In the genomic region with DNA sequence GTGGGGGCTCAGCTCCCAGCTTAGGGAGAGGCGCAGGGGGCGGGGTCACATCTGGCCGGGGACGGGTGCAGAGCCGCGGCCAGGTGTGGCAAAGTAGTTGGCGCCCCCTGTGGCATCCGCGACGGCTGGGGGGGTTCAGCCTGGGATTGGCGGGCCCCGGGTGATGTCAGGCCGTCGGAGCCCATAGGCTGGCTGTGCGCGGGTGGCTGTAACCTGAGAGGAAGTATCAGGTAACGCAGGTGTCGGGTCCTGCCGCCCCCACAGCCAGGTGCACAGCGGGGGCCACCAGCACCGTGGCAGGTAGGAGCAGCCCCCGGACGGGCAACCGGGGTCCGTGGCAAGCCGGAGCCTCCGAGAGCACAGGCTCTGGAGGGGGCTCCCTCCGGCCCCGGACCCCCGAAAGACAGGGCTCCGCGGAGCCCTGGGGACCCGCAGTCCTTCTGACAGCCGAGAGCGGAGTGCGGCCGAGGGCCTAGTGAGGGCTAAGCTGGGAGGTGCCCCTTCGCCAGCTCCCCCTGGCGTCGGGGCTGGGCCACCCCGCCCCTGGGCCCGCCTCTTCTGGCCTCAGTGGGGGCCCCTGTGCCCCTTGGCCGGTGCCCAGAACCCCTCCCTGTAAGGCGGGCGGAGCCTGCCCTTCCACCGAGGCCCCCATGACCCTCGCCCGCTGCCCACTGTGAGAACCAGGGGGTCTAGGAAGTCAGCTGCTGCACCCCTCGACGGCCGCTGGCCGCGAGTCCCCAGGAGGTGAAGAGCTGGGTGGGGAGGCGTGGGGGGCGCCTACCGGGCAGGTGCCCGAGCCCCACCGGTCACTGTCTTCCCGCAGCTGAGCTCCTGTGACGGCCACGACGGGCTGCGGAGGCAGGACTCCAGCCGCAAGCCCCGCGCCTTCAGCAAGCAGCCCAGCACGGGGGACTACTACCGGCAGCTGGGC, we compare ENCODE assay signal across 8 cellular contexts. TPM values are rescaled to one million over a fixed set of nuclear protein-coding genes. Genes with fewer than 3 reads are reported as not detected.
A peak's percentile ranks its signal among the peaks of the same experiment; 100 is the strongest.
DNase-seq lines count a peak whose midpoint lies in the region; ATAC-seq, FAIRE-seq and TF ChIP-seq lines count a peak whose summit lies in the region.

No MANE protein-coding gene starts in this region.

- H3K27me3 ChIP-seq in Caco-2 (replicated peaks; ENCODE audit: control insufficient read depth, insufficient read depth, low read length) (no peaks in the 10 kb centered on the region), HepG2 (ENCODE audit: control insufficient read depth in 1 of 2, insufficient read depth in 2 of 2, low read length in 2 of 2) (peaks cover 0 to 1% of the 10 kb centered on the region in 2 experiments; a peak in 2 of 5 replicates), A673 (replicated peaks; ENCODE audit: insufficient read depth, low read depth, low read length, poor library complexity) (peaks cover 67% of the 10 kb centered on the region)

- BruUV-seq in Caco-2 (replicated peaks; lab: Mats Ljungman, UMichigan) (no TSS peak), HepG2 (replicated peaks; lab: Mats Ljungman, UMichigan) (TSS peak; percentile 23), A673 (replicated peaks; lab: Mats Ljungman, UMichigan) (no TSS peak)

- H3K4me3 Mint-ChIP-seq in Caco-2 (ENCODE audit: unreplicated experiment) = peak overlapping the region; percentile 40
- H3K4me3 Mint-ChIP-seq in activated T-cell treated with anti-CD3 and anti-CD28 coated beads, Interleukin-2, amount 50 U/mL, for 72 hours = peak overlapping the region; percentile 51 to 57

- peak; percentile 42 to 58 for ATAC-seq in activated T-cell treated with anti-CD3 and anti-CD28 coated beads, Interleukin-2, amount 50 U/mL, for 72 hours (replicated peaks in 1 of 2)
- ATAC-seq in HepG2 (peak; percentile 39), GM18909 (IDR thresholded peaks at IDR 0.05; ENCODE audit: poor library complexity, unreplicated experiment) (no peak)

- WGBS in HepG2 (ENCODE audit: low lambda C conversion rate) = 2% methylated on average over 9 of the region's 68 CpGs

- H3K4me1 ChIP-seq in Caco-2 (peaks cover 7% of the 10 kb centered on the region), HepG2 (ENCODE audit: insufficient read depth, low read length) (peaks cover 60% of the 10 kb centered on the region), A673 (ENCODE audit: insufficient read depth, low read length, poor library complexity, severe bottlenecking) (no peaks in the 10 kb centered on the region)

- in situ Hi-C loops in HepG2 (cut with HindIII; ENCODE audit: extremely low pct_ligation_motif_present, low pct_unique_long_range_greater_than_20kb) = no loop called here

- H3K27ac Mint-ChIP-seq in Caco-2 (ENCODE audit: unreplicated experiment) = no peak overlapping the region
- H3K27ac Mint-ChIP-seq in activated T-cell treated with anti-CD3 and anti-CD28 coated beads, Interleukin-2, amount 50 U/mL, for 72 hours = no peak overlapping the region

- peak overlapping the region; percentile 85 for H3K9ac ChIP-seq in HepG2 (ENCODE audit: insufficient read depth, low read depth, low read length)

- H3K4me3 ChIP-seq in Caco-2 (ENCODE audit: low read depth, low read length) = no peak overlapping the region
- peak overlapping the region; percentile 63 to 78 (median 77) for H3K4me3 ChIP-seq in HepG2 (replicated peaks in 1 of 3; ENCODE audit: insufficient read depth in 1 of 3, low read depth in 2 of 3, low read length in 3 of 3)
- H3K4me3 ChIP-seq in A673 (ENCODE audit: low read depth, low read length, poor library complexity, severe bottlenecking) = no peak overlapping the region

- peaks cover 9% of the 10 kb centered on the region for H3K4me1 Mint-ChIP-seq in Caco-2 (ENCODE audit: low read depth, unreplicated experiment)
- peaks cover 25% of the 10 kb centered on the region for H3K4me1 Mint-ChIP-seq in activated T-cell treated with anti-CD3 and anti-CD28 coated beads, Interleukin-2, amount 50 U/mL, for 72 hours (ENCODE audit: low read depth)

- no peak for TF ChIP-seq CTCF in Caco-2 (IDR thresholded peaks at IDR 0.05; ENCODE audit: insufficient read depth in 1 of 2, low read depth in 1 of 2, low read length in 1 of 2, severe bottlenecking in 1 of 2, unreplicated experiment in 1 of 2)
- TF ChIP-seq CTCF in HepG2 (CRISPR knock-in tag; IDR thresholded peaks at IDR 0.05) = peak; percentile 68
- TF ChIP-seq CTCF in A673 (conservative IDR thresholded peaks at IDR 0.05; ENCODE audit: low read depth, low read length) = no peak

- no peak for DNase-seq in Caco-2
- DNase-seq in NCI-H1417 (lab: John Stamatoyannopoulos, UW) = peak; percentile 71 to 83 (median 75)
- DNase-seq in activated T-cell treated with anti-CD3 and anti-CD28 coated beads, Interleukin-2, amount 50 U/mL, for 72 hours = no peak
- DNase-seq in HepG2 (ENCODE audit: low spot score) = peak; percentile 81
- DNase-seq in NCI-H1048 (lab: John Stamatoyannopoulos, UW) = no peak
- DNase-seq in A673 (ENCODE audit: low spot score) = no peak
- DNase-seq in SIG-M5 treated with dmso at 0.1 percent for 504 hours (lab: John Stamatoyannopoulos, UW; ENCODE audit: unreplicated experiment) = no peak

- FAIRE-seq in HepG2 (lab: Jason Lieb, UNC) = no peak

- H3K9me3 Mint-ChIP-seq in Caco-2 (ENCODE audit: unreplicated experiment) = no peaks in the 10 kb centered on the region
- no peaks in the 10 kb centered on the region for H3K9me3 Mint-ChIP-seq in activated T-cell treated with anti-CD3 and anti-CD28 coated beads, Interleukin-2, amount 50 U/mL, for 72 hours

- H3K27me3 Mint-ChIP-seq in Caco-2 (ENCODE audit: insufficient read depth, unreplicated experiment) = no peaks in the 10 kb centered on the region
- H3K27me3 Mint-ChIP-seq in activated T-cell treated with anti-CD3 and anti-CD28 coated beads, Interleukin-2, amount 50 U/mL, for 72 hours (ENCODE audit: low read depth) = peaks cover 55% of the 10 kb centered on the region

- TF ChIP-seq EP300 in HepG2 (IDR thresholded peaks at IDR 0.05; ENCODE audit: low read depth in 2 of 2, low read length in 2 of 2) = 0 out of 4 replicates have a peak, but pooled peaks of 1 of the 2 experiments have one; percentile 14
- TF ChIP-seq EP300 in HepG2 (CRISPR knock-in tag; IDR thresholded peaks at IDR 0.05; ENCODE audit: borderline replicate concordance) = no peak

- no peak for TF ChIP-seq POLR2A in HepG2 (IDR thresholded peaks at IDR 0.05; ENCODE audit: insufficient read depth in 1 of 2, low read depth in 2 of 2, low read length in 2 of 2)

- H3K4me2 ChIP-seq in HepG2 (ENCODE audit: low read depth, low read length) = peak overlapping the region; percentile 99

- H3K27ac ChIP-seq in HepG2 (ENCODE audit: extremely low read length, insufficient read depth, low read length) (peak overlapping the region; percentile 91), A673 (ENCODE audit: low read depth, low read length, poor library complexity, severe bottlenecking) (no peak overlapping the region)

- CTCF ChIA-PET in Caco-2 (lab: Charles Lee) (no interaction called here), HepG2 (lab: Yijun Ruan, JAX; ENCODE audit: low intra/inter-chr PET ratio, low total read pairs) (no interaction called here), A673 (lab: Charles Lee) (interaction anchor here (1.2 kb wide), 1 partner anchor 11 kb away, joined by 3 read pairs; no protein-coding TSS in a partner anchor)

- 0 out of 2 replicates have a peak, but pooled peaks cover 8% of the 10 kb centered on the region for H4K20me1 ChIP-seq in HepG2 (ENCODE audit: insufficient read depth, low read length)

- H2AFZ ChIP-seq in HepG2 (ENCODE audit: low read length) = no peak overlapping the region

- no peaks in the 10 kb centered on the region for H3K36me3 Mint-ChIP-seq in Caco-2 (ENCODE audit: insufficient read depth, unreplicated experiment)
- H3K36me3 Mint-ChIP-seq in activated T-cell treated with anti-CD3 and anti-CD28 coated beads, Interleukin-2, amount 50 U/mL, for 72 hours (ENCODE audit: insufficient read depth in 2 of 2) = no peaks in the 10 kb centered on the region

- TF ChIP-seq RAD21 in HepG2 (CRISPR knock-in tag; IDR thresholded peaks at IDR 0.05) = 0 out of 2 replicates have a peak, but pooled peaks have one; percentile 25

- intact Hi-C loops in Caco-2 (cut with micrococcal nuclease; ENCODE audit: unreplicated experiment) (no loop called here), HepG2 (cut with micrococcal nuclease; ENCODE audit: unreplicated experiment) (loop anchor here (2.0 to 10.0 kb wide), 2 partner anchors 17 to 653 kb away; no protein-coding TSS in a partner anchor), A673 (cut with micrococcal nuclease; ENCODE audit: unreplicated experiment) (no loop called here)

- H3K9me3 ChIP-seq in Caco-2 = no peaks in the 10 kb centered on the region
- H3K9me3 ChIP-seq in HepG2 (ENCODE audit: low read length) = no peaks in the 10 kb centered on the region
- H3K9me3 ChIP-seq in A673 (ENCODE audit: low read depth, low read length, poor library complexity, severe bottlenecking) = no peaks in the 10 kb centered on the region

- H3K36me3 ChIP-seq in Caco-2 (ENCODE audit: control insufficient read depth, insufficient read depth, low read length) (no peaks in the 10 kb centered on the region), HepG2 (replicated peaks in 1 of 2; ENCODE audit: control insufficient read depth in 1 of 2, insufficient read depth in 2 of 2, low read length in 2 of 2) (peaks cover 3 to 5% of the 10 kb centered on the region in 2 experiments; a peak in 3 of 5 replicates), A673 (ENCODE audit: insufficient read depth, low read length, poor library complexity, severe bottlenecking) (no peaks in the 10 kb centered on the region)

- POLR2A ChIA-PET in Caco-2 (lab: Charles Lee) (no interaction called here), HepG2 (lab: Yijun Ruan, JAX) (interaction anchor here (1.0 to 2.5 kb wide), 7 partner anchors 10 to 337 kb away, joined by 3 to 8 read pairs (median 4); no protein-coding TSS in a partner anchor), A673 (lab: Charles Lee; ENCODE audit: low non-redundant PET) (no interaction called here)

- peaks cover 27% of the 10 kb centered on the region for H3K79me2 ChIP-seq in HepG2 (ENCODE audit: insufficient read depth, low read length)

RNA-seq across cellular contexts. Expression of gene TNFRSF25, which starts 17.9 kb away (rescaled TPM):
- total RNA-seq in Caco-2 (2022) (15.0 and 16.3 TPM in 2 replicates), HepG2 (2016; rRNA removed; fragmentation: Illumina TruSeq; extraction: Trizol) (0.55 and 1.5 TPM in 2 replicates), A673 (2021) (0.97 and 1.5 TPM in 2 replicates)
- total RNA-seq in activated T-cell treated with anti-CD3 and anti-CD28 coated beads, Interleukin-2, amount 50 U/mL, for 72 hours = 100 to 1,000 TPM in 1 of 2 donors, 10 to 100 TPM in 1; 89.2 to 101 TPM
- 0.40 and 0.44 TPM in 2 replicates for total RNA-seq in HepG2 (2016; cell fraction: cytosol; rRNA removed; fragmentation: Illumina TruSeq; extraction: Trizol; ENCODE audit: low read depth)
- total RNA-seq in HepG2 (2016; cell fraction: insoluble cytoplasmic fraction; rRNA removed; fragmentation: Illumina TruSeq; extraction: Trizol) = 0.13 and 0.97 TPM in 2 replicates
- total RNA-seq in HepG2 (2016; cell fraction: membrane; rRNA removed; fragmentation: Illumina TruSeq; extraction: Trizol) = 0.34 and 0.37 TPM in 2 replicates
- 1.5 and 1.6 TPM in 2 replicates for total RNA-seq in HepG2 (2016; cell fraction: nucleus; rRNA removed; fragmentation: Illumina TruSeq; extraction: Trizol)
- 1.4 and 1.6 TPM in 2 replicates for polyA plus RNA-seq in HepG2 (2011; rRNA removed)
- polyA plus RNA-seq in HepG2 (2011; cell fraction: cytosol; rRNA removed) = 0.47 and 0.64 TPM in 2 replicates
- 18.5 and 21.8 TPM in 2 replicates for polyA plus RNA-seq in HepG2 (2011; cell fraction: nucleus; rRNA removed)
- 3.9 and 4.6 TPM in 2 replicates for polyA plus RNA-seq in HepG2 (2012)
- polyA plus RNA-seq in HepG2 (2016; cell fraction: cytosol; fragmentation: Illumina TruSeq; extraction: Trizol; ENCODE audit: low read depth) = 0.43 TPM in 1 of 2 replicates, not detected in the other
- polyA plus RNA-seq in HepG2 (2016; cell fraction: insoluble cytoplasmic fraction; fragmentation: Illumina TruSeq; extraction: Trizol; ENCODE audit: low read depth) = 0.17 and 0.44 TPM in 2 replicates
- polyA plus RNA-seq in HepG2 (2016; cell fraction: membrane; fragmentation: Illumina TruSeq; extraction: Trizol; ENCODE audit: low read depth) = 0.17 TPM in 1 of 2 replicates, not detected in the other
- 5.2 and 7.0 TPM in 2 replicates for polyA plus RNA-seq in HepG2 (2016; cell fraction: nucleus; fragmentation: Illumina TruSeq; extraction: Trizol; ENCODE audit: insufficient read depth, low read depth)
- polyA minus RNA-seq in HepG2 (2011; rRNA and poly(A)+ RNA removed; ENCODE audit: low replicate concordance) = 0.68 and 1.8 TPM in 2 replicates
- polyA minus RNA-seq in HepG2 (2011; cell fraction: cytosol; rRNA and poly(A)+ RNA removed) = not detected in 2 replicates
- 1.3 and 1.9 TPM in 2 replicates for polyA minus RNA-seq in HepG2 (2011; cell fraction: nucleus; rRNA and poly(A)+ RNA removed)

RNA-seq across cellular contexts. Expression of gene ESPN, which starts 23.5 kb away (rescaled TPM):
- total RNA-seq in Caco-2 (2022) (14.9 and 16.3 TPM in 2 replicates), HepG2 (2016; rRNA removed; fragmentation: Illumina TruSeq; extraction: Trizol) (38.5 and 48.6 TPM in 2 replicates), A673 (2021) (not detected in 2 replicates)
- total RNA-seq in activated T-cell treated with anti-CD3 and anti-CD28 coated beads, Interleukin-2, amount 50 U/mL, for 72 hours = 1 to 10 TPM; 1.3 to 2.0 TPM
- total RNA-seq in HepG2 (2016; cell fraction: cytosol; rRNA removed; fragmentation: Illumina TruSeq; extraction: Trizol; ENCODE audit: low read depth) = 15.9 and 20.3 TPM in 2 replicates
- 39.4 and 50.9 TPM in 2 replicates for total RNA-seq in HepG2 (2016; cell fraction: insoluble cytoplasmic fraction; rRNA removed; fragmentation: Illumina TruSeq; extraction: Trizol)
- total RNA-seq in HepG2 (2016; cell fraction: membrane; rRNA removed; fragmentation: Illumina TruSeq; extraction: Trizol) = 30.5 and 39.8 TPM in 2 replicates
- total RNA-seq in HepG2 (2016; cell fraction: nucleus; rRNA removed; fragmentation: Illumina TruSeq; extraction: Trizol) = 25.3 and 27.5 TPM in 2 replicates
- polyA plus RNA-seq in HepG2 (2011; rRNA removed) = 54.2 and 70.4 TPM in 2 replicates
- 65.1 and 100 TPM in 2 replicates for polyA plus RNA-seq in HepG2 (2011; cell fraction: cytosol; rRNA removed)
- 169 and 184 TPM in 2 replicates for polyA plus RNA-seq in HepG2 (2011; cell fraction: nucleus; rRNA removed)
- polyA plus RNA-seq in HepG2 (2012) = 112 and 113 TPM in 2 replicates
- polyA plus RNA-seq in HepG2 (2016; cell fraction: cytosol; fragmentation: Illumina TruSeq; extraction: Trizol; ENCODE audit: low read depth) = 30.4 and 34.2 TPM in 2 replicates
- 72.8 and 91.0 TPM in 2 replicates for polyA plus RNA-seq in HepG2 (2016; cell fraction: insoluble cytoplasmic fraction; fragmentation: Illumina TruSeq; extraction: Trizol; ENCODE audit: low read depth)
- polyA plus RNA-seq in HepG2 (2016; cell fraction: membrane; fragmentation: Illumina TruSeq; extraction: Trizol; ENCODE audit: low read depth) = 46.8 and 50.8 TPM in 2 replicates
- 64.4 and 66.2 TPM in 2 replicates for polyA plus RNA-seq in HepG2 (2016; cell fraction: nucleus; fragmentation: Illumina TruSeq; extraction: Trizol; ENCODE audit: insufficient read depth, low read depth)
- 1.7 and 92.7 TPM in 2 replicates for polyA minus RNA-seq in HepG2 (2011; rRNA and poly(A)+ RNA removed; ENCODE audit: low replicate concordance)
- 102 and 107 TPM in 2 replicates for polyA minus RNA-seq in HepG2 (2011; cell fraction: cytosol; rRNA and poly(A)+ RNA removed)
- 35.1 and 39.9 TPM in 2 replicates for polyA minus RNA-seq in HepG2 (2011; cell fraction: nucleus; rRNA and poly(A)+ RNA removed)

RNA-seq across cellular contexts. Expression of gene HES2, which starts 28.4 kb away (rescaled TPM):
- total RNA-seq in Caco-2 (2022) (0.37 and 0.91 TPM in 2 replicates), HepG2 (2016; rRNA removed; fragmentation: Illumina TruSeq; extraction: Trizol) (0.10 and 0.11 TPM in 2 replicates), A673 (2021) (not detected in 2 replicates)
- total RNA-seq in activated T-cell treated with anti-CD3 and anti-CD28 coated beads, Interleukin-2, amount 50 U/mL, for 72 hours = 1 to 10 TPM in 1 of 2 donors, under 1 TPM in 1; 0.44 to 1.2 TPM
- 0.30 TPM in 1 of 2 replicates, not detected in the other for total RNA-seq in HepG2 (2016; cell fraction: cytosol; rRNA removed; fragmentation: Illumina TruSeq; extraction: Trizol; ENCODE audit: low read depth)
- 0.11 and 0.13 TPM in 2 replicates for total RNA-seq in HepG2 (2016; cell fraction: insoluble cytoplasmic fraction; rRNA removed; fragmentation: Illumina TruSeq; extraction: Trizol)
- total RNA-seq in HepG2 (2016; cell fraction: membrane; rRNA removed; fragmentation: Illumina TruSeq; extraction: Trizol) = 0.07 and 0.28 TPM in 2 replicates
- total RNA-seq in HepG2 (2016; cell fraction: nucleus; rRNA removed; fragmentation: Illumina TruSeq; extraction: Trizol) = 0.12 TPM in 1 of 2 replicates, not detected in the other
- 0.13 and 0.17 TPM in 2 replicates for polyA plus RNA-seq in HepG2 (2011; rRNA removed)
- 0.09 and 0.15 TPM in 2 replicates for polyA plus RNA-seq in HepG2 (2011; cell fraction: cytosol; rRNA removed)
- polyA plus RNA-seq in HepG2 (2011; cell fraction: nucleus; rRNA removed) = 0.06 and 0.10 TPM in 2 replicates
- not detected in 2 replicates for polyA plus RNA-seq in HepG2 (2012)
- polyA plus RNA-seq in HepG2 (2016; cell fraction: cytosol; fragmentation: Illumina TruSeq; extraction: Trizol; ENCODE audit: low read depth) = not detected in 2 replicates
- 0.05 TPM in 1 of 2 replicates, not detected in the other for polyA plus RNA-seq in HepG2 (2016; cell fraction: insoluble cytoplasmic fraction; fragmentation: Illumina TruSeq; extraction: Trizol; ENCODE audit: low read depth)
- polyA plus RNA-seq in HepG2 (2016; cell fraction: membrane; fragmentation: Illumina TruSeq; extraction: Trizol; ENCODE audit: low read depth) = 0.03 TPM in 1 of 2 replicates, not detected in the other
- 0.11 and 0.14 TPM in 2 replicates for polyA plus RNA-seq in HepG2 (2016; cell fraction: nucleus; fragmentation: Illumina TruSeq; extraction: Trizol; ENCODE audit: insufficient read depth, low read depth)
- 0.02 and 1.8 TPM in 2 replicates for polyA minus RNA-seq in HepG2 (2011; rRNA and poly(A)+ RNA removed; ENCODE audit: low replicate concordance)
- polyA minus RNA-seq in HepG2 (2011; cell fraction: cytosol; rRNA and poly(A)+ RNA removed) = not detected in 2 replicates
- 0.25 TPM in 1 of 2 replicates, not detected in the other for polyA minus RNA-seq in HepG2 (2011; cell fraction: nucleus; rRNA and poly(A)+ RNA removed)

RNA-seq across cellular contexts. Expression of gene PLEKHG5, which starts 43.4 kb away (rescaled TPM):
- total RNA-seq in Caco-2 (2022) = 11.6 and 12.2 TPM in 2 replicates
- total RNA-seq in activated T-cell treated with anti-CD3 and anti-CD28 coated beads, Interleukin-2, amount 50 U/mL, for 72 hours = 1 to 10 TPM; 2.6 to 3.2 TPM
- total RNA-seq in HepG2 (2016; rRNA removed; fragmentation: Illumina TruSeq; extraction: Trizol) = 1.9 and 3.5 TPM in 2 replicates
- total RNA-seq in HepG2 (2016; cell fraction: cytosol; rRNA removed; fragmentation: Illumina TruSeq; extraction: Trizol; ENCODE audit: low read depth) = 0.51 and 0.62 TPM in 2 replicates
- 1.4 and 3.4 TPM in 2 replicates for total RNA-seq in HepG2 (2016; cell fraction: insoluble cytoplasmic fraction; rRNA removed; fragmentation: Illumina TruSeq; extraction: Trizol)
- 0.99 and 1.2 TPM in 2 replicates for total RNA-seq in HepG2 (2016; cell fraction: membrane; rRNA removed; fragmentation: Illumina TruSeq; extraction: Trizol)
- total RNA-seq in HepG2 (2016; cell fraction: nucleus; rRNA removed; fragmentation: Illumina TruSeq; extraction: Trizol) = 3.3 and 4.4 TPM in 2 replicates
- 1.9 and 2.6 TPM in 2 replicates for polyA plus RNA-seq in HepG2 (2011; rRNA removed)
- 1.1 and 1.7 TPM in 2 replicates for polyA plus RNA-seq in HepG2 (2011; cell fraction: cytosol; rRNA removed)
- polyA plus RNA-seq in HepG2 (2011; cell fraction: nucleus; rRNA removed) = 17.2 and 22.8 TPM in 2 replicates
- polyA plus RNA-seq in HepG2 (2012) = 1.4 and 1.5 TPM in 2 replicates
- polyA plus RNA-seq in HepG2 (2016; cell fraction: cytosol; fragmentation: Illumina TruSeq; extraction: Trizol; ENCODE audit: low read depth) = 0.23 and 0.25 TPM in 2 replicates
- 1.9 and 2.0 TPM in 2 replicates for polyA plus RNA-seq in HepG2 (2016; cell fraction: insoluble cytoplasmic fraction; fragmentation: Illumina TruSeq; extraction: Trizol; ENCODE audit: low read depth)
- polyA plus RNA-seq in HepG2 (2016; cell fraction: membrane; fragmentation: Illumina TruSeq; extraction: Trizol; ENCODE audit: low read depth) = 0.45 and 0.71 TPM in 2 replicates
- polyA plus RNA-seq in HepG2 (2016; cell fraction: nucleus; fragmentation: Illumina TruSeq; extraction: Trizol; ENCODE audit: insufficient read depth, low read depth) = 9.3 and 11.3 TPM in 2 replicates
- 1.9 and 3.8 TPM in 2 replicates for polyA minus RNA-seq in HepG2 (2011; rRNA and poly(A)+ RNA removed; ENCODE audit: low replicate concordance)
- 1.4 TPM in 2 replicates for polyA minus RNA-seq in HepG2 (2011; cell fraction: cytosol; rRNA and poly(A)+ RNA removed)
- 2.6 and 3.0 TPM in 2 replicates for polyA minus RNA-seq in HepG2 (2011; cell fraction: nucleus; rRNA and poly(A)+ RNA removed)
- total RNA-seq in A673 (2021) = 0.86 and 2.3 TPM in 2 replicates

RNA-seq across cellular contexts. Expression of gene ACOT7, which starts 54.5 kb away (rescaled TPM):
- total RNA-seq in Caco-2 (2022) (179 and 221 TPM in 2 replicates), HepG2 (2016; rRNA removed; fragmentation: Illumina TruSeq; extraction: Trizol) (33.0 and 43.2 TPM in 2 replicates), A673 (2021) (129 and 132 TPM in 2 replicates)
- total RNA-seq in activated T-cell treated with anti-CD3 and anti-CD28 coated beads, Interleukin-2, amount 50 U/mL, for 72 hours = 10 to 100 TPM; 32.1 to 37.6 TPM
- 11.5 and 12.1 TPM in 2 replicates for total RNA-seq in HepG2 (2016; cell fraction: cytosol; rRNA removed; fragmentation: Illumina TruSeq; extraction: Trizol; ENCODE audit: low read depth)
- total RNA-seq in HepG2 (2016; cell fraction: insoluble cytoplasmic fraction; rRNA removed; fragmentation: Illumina TruSeq; extraction: Trizol) = 34.5 and 39.6 TPM in 2 replicates
- total RNA-seq in HepG2 (2016; cell fraction: membrane; rRNA removed; fragmentation: Illumina TruSeq; extraction: Trizol) = 19.5 and 22.7 TPM in 2 replicates
- 16.0 and 18.3 TPM in 2 replicates for total RNA-seq in HepG2 (2016; cell fraction: nucleus; rRNA removed; fragmentation: Illumina TruSeq; extraction: Trizol)
- polyA plus RNA-seq in HepG2 (2011; rRNA removed) = 47.6 and 55.8 TPM in 2 replicates
- polyA plus RNA-seq in HepG2 (2011; cell fraction: cytosol; rRNA removed) = 41.0 and 59.2 TPM in 2 replicates
- polyA plus RNA-seq in HepG2 (2011; cell fraction: nucleus; rRNA removed) = 29.4 and 30.1 TPM in 2 replicates
- polyA plus RNA-seq in HepG2 (2012) = 30.1 and 36.4 TPM in 2 replicates
- polyA plus RNA-seq in HepG2 (2016; cell fraction: cytosol; fragmentation: Illumina TruSeq; extraction: Trizol; ENCODE audit: low read depth) = 25.5 and 27.1 TPM in 2 replicates
- polyA plus RNA-seq in HepG2 (2016; cell fraction: insoluble cytoplasmic fraction; fragmentation: Illumina TruSeq; extraction: Trizol; ENCODE audit: low read depth) = 80.5 and 96.2 TPM in 2 replicates
- polyA plus RNA-seq in HepG2 (2016; cell fraction: membrane; fragmentation: Illumina TruSeq; extraction: Trizol; ENCODE audit: low read depth) = 36.8 and 37.9 TPM in 2 replicates
- 47.6 and 48.4 TPM in 2 replicates for polyA plus RNA-seq in HepG2 (2016; cell fraction: nucleus; fragmentation: Illumina TruSeq; extraction: Trizol; ENCODE audit: insufficient read depth, low read depth)
- polyA minus RNA-seq in HepG2 (2011; rRNA and poly(A)+ RNA removed; ENCODE audit: low replicate concordance) = 55.4 and 66.9 TPM in 2 replicates
- 14.3 and 18.7 TPM in 2 replicates for polyA minus RNA-seq in HepG2 (2011; cell fraction: cytosol; rRNA and poly(A)+ RNA removed)
- 8.0 and 8.6 TPM in 2 replicates for polyA minus RNA-seq in HepG2 (2011; cell fraction: nucleus; rRNA and poly(A)+ RNA removed)

Comparison
In these comparisons a context has a peak if more than half of its experiments do, and no peak if none do; other contexts are left out.
1. DNase-seq: peak in NCI-H1417 (3 of 3) and HepG2 (single experiment); none in Caco-2 (0 of 2), activated T-cell treated with anti-CD3 and anti-CD28 coated beads, Interleukin-2, amount 50 U/mL, for 72 hours (0 of 2), NCI-H1048 (single experiment), A673 (single experiment) and SIG-M5 treated with dmso at 0.1 percent for 504 hours (single experiment).
2. H3K4me3 ChIP-seq: peak in HepG2 (3 of 3); none in Caco-2 (single experiment) and A673 (single experiment).